Comparison of ENCODE assay signal across 7 cellular contexts in genomic region chr1:206256935-206257334, GRCh38. TPM values are rescaled to one million over a fixed set of nuclear protein-coding genes. Genes with fewer than 3 reads are reported as not detected.
A peak's percentile ranks its signal among the peaks of the same experiment; 100 is the strongest.
DNase-seq lines count a peak whose midpoint lies in the region; ATAC-seq lines count a peak whose summit lies in the region.
"Not testable (repeated sequence)": the region's sequence is repeated elsewhere in the genome, so short reads cannot be mapped to it uniquely, and the experiment has no call there.

No MANE protein-coding gene starts in this region.

- H3K4me3 Mint-ChIP-seq in activated naive CD8-positive, alpha-beta T cell treated with anti-CD3 and anti-CD28 coated beads, Interleukin-2, amount 50 U/mL, for 24 hours: not testable (repeated sequence)

- peak overlapping the region; percentile 36; the same call in 1 of the 2 replicates for H3K9ac ChIP-seq in Karpas-422 (ENCODE audit: low read length)

- H3K36me3 ChIP-seq in Karpas-422 (ENCODE audit: insufficient read depth, low read length): not testable (repeated sequence)

- H2AFZ ChIP-seq in Karpas-422 (ENCODE audit: low read length): not testable (repeated sequence)

- not testable (repeated sequence) for H3K9me2 ChIP-seq in Karpas-422 (replicated peaks; ENCODE audit: insufficient read depth, low read length)

- not testable (repeated sequence) for H3K9me3 Mint-ChIP-seq in activated naive CD8-positive, alpha-beta T cell treated with anti-CD3 and anti-CD28 coated beads, Interleukin-2, amount 50 U/mL, for 24 hours

- not testable (repeated sequence) for H3K79me2 ChIP-seq in Karpas-422 (ENCODE audit: low read length)

- DNase-seq in Karpas-422; activated naive CD8-positive, alpha-beta T cell treated with anti-CD3 and anti-CD28 coated beads, Interleukin-2, amount 50 U/mL, for 24 hours: not testable (repeated sequence)

- H3K9me3 ChIP-seq in Karpas-422 (ENCODE audit: low read length): not testable (repeated sequence)

- peak overlapping the region; percentile 34; the same call in 1 of the 2 replicates for H3K4me3 ChIP-seq in Karpas-422 (ENCODE audit: low read length)

- peaks cover 37% of the 10 kb centered on the region for H3K4me1 ChIP-seq in Karpas-422 (ENCODE audit: low read length)

- not testable (repeated sequence) for H3K36me3 Mint-ChIP-seq in activated naive CD8-positive, alpha-beta T cell treated with anti-CD3 and anti-CD28 coated beads, Interleukin-2, amount 50 U/mL, for 24 hours (ENCODE audit: low read depth)

- not testable (repeated sequence) for H3K27me3 ChIP-seq in Karpas-422 (ENCODE audit: low read length)

- peak overlapping the region; percentile 54 for H3K4me2 ChIP-seq in Karpas-422 (ENCODE audit: low read depth, low read length, poor library complexity, severe bottlenecking)

- not testable (repeated sequence) for H4K20me1 ChIP-seq in Karpas-422 (ENCODE audit: insufficient read depth, low read depth, low read length)

- not testable (repeated sequence) for H3K27ac Mint-ChIP-seq in activated naive CD8-positive, alpha-beta T cell treated with anti-CD3 and anti-CD28 coated beads, Interleukin-2, amount 50 U/mL, for 24 hours

- ATAC-seq in GM18858 (IDR thresholded peaks at IDR 0.05; ENCODE audit: unreplicated experiment) (peak; percentile 89), GM19397 (IDR thresholded peaks at IDR 0.05; ENCODE audit: unreplicated experiment) (peak; percentile 91), GM21576 (IDR thresholded peaks at IDR 0.05; ENCODE audit: unreplicated experiment) (peak; percentile 85), HG02870 (IDR thresholded peaks at IDR 0.05; ENCODE audit: unreplicated experiment) (peak; percentile 95), HG03175 (IDR thresholded peaks at IDR 0.05; ENCODE audit: unreplicated experiment) (peak; percentile 94)
- ATAC-seq in activated naive CD8-positive, alpha-beta T cell treated with anti-CD3 and anti-CD28 coated beads, Interleukin-2, amount 50 U/mL, for 24 hours: peak; percentile 94

- peaks cover 14% of the 10 kb centered on the region for H3K4me1 Mint-ChIP-seq in activated naive CD8-positive, alpha-beta T cell treated with anti-CD3 and anti-CD28 coated beads, Interleukin-2, amount 50 U/mL, for 24 hours

- not testable (repeated sequence) for H3K27me3 Mint-ChIP-seq in activated naive CD8-positive, alpha-beta T cell treated with anti-CD3 and anti-CD28 coated beads, Interleukin-2, amount 50 U/mL, for 24 hours

- H3K27ac ChIP-seq in Karpas-422 (ENCODE audit: low read length): peak overlapping the region; percentile 81

RNA-seq across cellular contexts. Expression of gene SRGAP2, which starts 53.6 kb away (rescaled TPM):
- total RNA-seq in Karpas-422 (2014; rRNA removed; shearing (Covaris generic); ENCODE audit: low replicate concordance): 138 and 145 TPM in 2 replicates

RNA-seq across cellular contexts. Expression of gene FAM72A, which starts 54.3 kb away (rescaled TPM):
- 27.6 and 29.0 TPM in 2 replicates for total RNA-seq in Karpas-422 (2014; rRNA removed; shearing (Covaris generic); ENCODE audit: low replicate concordance)
